Comparison of ENCODE assay signal across 1 cellular context in the genomic region with DNA sequence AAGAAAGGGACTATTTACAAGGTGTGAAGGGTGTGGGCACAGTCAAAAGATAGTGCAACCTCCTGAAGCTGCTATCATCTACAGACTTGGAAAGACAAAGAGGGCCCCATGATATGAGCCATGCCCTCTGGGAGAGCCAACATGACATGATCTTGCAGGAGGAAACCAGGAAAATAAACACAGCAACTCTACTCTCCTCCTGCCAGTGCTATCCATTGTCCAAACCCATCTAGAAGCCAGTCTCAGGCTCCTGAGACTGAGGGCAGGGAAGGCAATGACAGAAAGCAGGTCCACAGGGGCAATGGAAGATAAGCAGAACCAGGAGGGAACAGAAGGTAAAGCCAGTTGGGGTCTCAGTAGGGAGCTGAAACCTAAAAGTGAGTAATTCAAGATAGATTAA.
TF ChIP-seq lines count a peak whose summit lies in the region.

No MANE protein-coding gene starts in this region.

TF ChIP-seq in GM23338, 12 proteins besides CTCF, POLR2A, EP300 and RAD21 (continued from another document):
- TF ChIP-seq, protein P1, sequence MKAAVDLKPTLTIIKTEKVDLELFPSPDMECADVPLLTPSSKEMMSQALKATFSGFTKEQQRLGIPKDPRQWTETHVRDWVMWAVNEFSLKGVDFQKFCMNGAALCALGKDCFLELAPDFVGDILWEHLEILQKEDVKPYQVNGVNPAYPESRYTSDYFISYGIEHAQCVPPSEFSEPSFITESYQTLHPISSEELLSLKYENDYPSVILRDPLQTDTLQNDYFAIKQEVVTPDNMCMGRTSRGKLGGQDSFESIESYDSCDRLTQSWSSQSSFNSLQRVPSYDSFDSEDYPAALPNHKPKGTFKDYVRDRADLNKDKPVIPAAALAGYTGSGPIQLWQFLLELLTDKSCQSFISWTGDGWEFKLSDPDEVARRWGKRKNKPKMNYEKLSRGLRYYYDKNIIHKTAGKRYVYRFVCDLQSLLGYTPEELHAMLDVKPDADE (IDR thresholded peaks at IDR 0.05): no peak
- TF ChIP-seq ZNF114 (CRISPR knock-in tag; IDR thresholded peaks at IDR 0.05) (no peak), POLR2AphosphoS5 (IDR thresholded peaks at IDR 0.05; ENCODE audit: low read depth) (no peak)
